8 cellular contexts compared by ENCODE assay signal in genomic region chr11:107018274-107018901, GRCh38. TPM values are rescaled to one million over a fixed set of nuclear protein-coding genes. Genes with fewer than 3 reads are reported as not detected.
A peak's percentile ranks its signal among the peaks of the same experiment; 100 is the strongest.
DNase-seq lines count a peak whose midpoint lies in the region; ATAC-seq, FAIRE-seq and TF ChIP-seq lines count a peak whose summit lies in the region.

A gene with protein sequence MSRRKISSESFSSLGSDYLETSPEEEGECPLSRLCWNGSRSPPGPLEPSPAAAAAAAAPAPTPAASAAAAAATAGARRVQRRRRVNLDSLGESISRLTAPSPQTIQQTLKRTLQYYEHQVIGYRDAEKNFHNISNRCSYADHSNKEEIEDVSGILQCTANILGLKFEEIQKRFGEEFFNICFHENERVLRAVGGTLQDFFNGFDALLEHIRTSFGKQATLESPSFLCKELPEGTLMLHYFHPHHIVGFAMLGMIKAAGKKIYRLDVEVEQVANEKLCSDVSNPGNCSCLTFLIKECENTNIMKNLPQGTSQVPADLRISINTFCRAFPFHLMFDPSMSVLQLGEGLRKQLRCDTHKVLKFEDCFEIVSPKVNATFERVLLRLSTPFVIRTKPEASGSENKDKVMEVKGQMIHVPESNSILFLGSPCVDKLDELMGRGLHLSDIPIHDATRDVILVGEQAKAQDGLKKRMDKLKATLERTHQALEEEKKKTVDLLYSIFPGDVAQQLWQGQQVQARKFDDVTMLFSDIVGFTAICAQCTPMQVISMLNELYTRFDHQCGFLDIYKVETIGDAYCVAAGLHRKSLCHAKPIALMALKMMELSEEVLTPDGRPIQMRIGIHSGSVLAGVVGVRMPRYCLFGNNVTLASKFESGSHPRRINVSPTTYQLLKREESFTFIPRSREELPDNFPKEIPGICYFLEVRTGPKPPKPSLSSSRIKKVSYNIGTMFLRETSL (minus strand): TSS chr11:107018476. CDS start chr11:107018055, 421 bp downstream.

- no peak for TF ChIP-seq POLR2A in gastroesophageal sphincter (IDR thresholded peaks at IDR 0.05)

- H3K4me3 ChIP-seq in gastroesophageal sphincter (peak within 1 kb of the TSS; percentile 15 to 54), pancreas (peak within 1 kb of the TSS; percentile 12 to 54 (median 34))

- H3K4me3 Mint-ChIP-seq in T-helper 17 cell = peak within 1 kb of the TSS; percentile 37

- TF ChIP-seq CTCF in gastroesophageal sphincter (IDR thresholded peaks at IDR 0.05) (no peak), pancreas (IDR thresholded peaks at IDR 0.05) (no peak)

- no peak for FAIRE-seq in pancreas (lab: Jason Lieb, UNC)

- H3K27ac ChIP-seq in gastroesophageal sphincter = peak within 1 kb of the TSS in 3 of 4 donors; percentile 6 to 55 (median 35)
- peak within 1 kb of the TSS in 2 of 4 donors; percentile 58 to 64 for H3K27ac ChIP-seq in pancreas

- H3K36me3 ChIP-seq in gastroesophageal sphincter (no peaks in the 10 kb centered on the region), pancreas (no peaks in the 10 kb centered on the region)

- intact Hi-C loops in pancreas (cut with DNase I) = no loop called here

- 0% methylated on average over 8 of the region's 60 CpGs; no CpG with 5 or more reads in 1 of the 2 donors for WGBS in gastroesophageal sphincter (ENCODE audit: low coverage in 1 of 2), 2 donors
- WGBS in pancreas, 2 donors = 0 to 1% methylated on average over 35 to 59 of the region's 60 CpGs

- no peak for TF ChIP-seq EP300 in gastroesophageal sphincter (IDR thresholded peaks at IDR 0.05)

- H3K27ac Mint-ChIP-seq in T-helper 17 cell = no peak within 1 kb of the TSS

- H3K27me3 ChIP-seq in gastroesophageal sphincter (peaks cover 80% of the 10 kb centered on the region), pancreas (peaks cover 0 to 8% (median 2%) of the 10 kb centered on the region in 4 donors)

- H3K9me3 ChIP-seq in T-helper 17 cell (ENCODE audit: control insufficient read depth, low read length, poor library complexity, severe bottlenecking) (no peaks in the 10 kb centered on the region), gastroesophageal sphincter (no peaks in the 10 kb centered on the region), pancreas (no peaks in the 10 kb centered on the region)

- no peaks in the 10 kb centered on the region for H3K4me1 Mint-ChIP-seq in T-helper 17 cell

- DNase-seq in AG08396 (ENCODE audit: low spot score) = peak; percentile 19
- DNase-seq in T-helper 17 cell = no peak
- peak; percentile 3 to 73 (median 20) for DNase-seq in pancreas
- DNase-seq in SW480 (ENCODE audit: low spot score) = no peak
- DNase-seq in NCI-H2107 treated with DMSO at 0.1 percent for 48 hours (lab: John Stamatoyannopoulos, UW; ENCODE audit: unreplicated experiment) = no peak

- H3K4me1 ChIP-seq in gastroesophageal sphincter = peaks cover 0 to 25% (median 5%) of the 10 kb centered on the region in 3 donors
- H3K4me1 ChIP-seq in pancreas = peaks cover 0 to 3% (median 0%) of the 10 kb centered on the region in 3 donors

- H3K27me3 Mint-ChIP-seq in T-helper 17 cell = peaks cover 25% of the 10 kb centered on the region

- ATAC-seq in GM18868 (IDR thresholded peaks at IDR 0.05; ENCODE audit: unreplicated experiment) (peak; percentile 45), HG03135 (IDR thresholded peaks at IDR 0.05; ENCODE audit: unreplicated experiment) (peak; percentile 26), T-helper 17 cell (no peak), gastroesophageal sphincter (peak; percentile 18), pancreas (peak; percentile 45 to 50 (median 48))

- no peaks in the 10 kb centered on the region for H3K36me3 Mint-ChIP-seq in T-helper 17 cell (ENCODE audit: low read depth)

RNA-seq across cellular contexts. Expression of the gene that starts here (rescaled TPM):
- total RNA-seq in T-helper 17 cell (under 1 TPM in 1 of 2 donors, not detected in 1; 0.13 TPM), gastroesophageal sphincter (10 to 100 TPM in 1 of 4 donors, 1 to 10 TPM in 3; 1.5 to 10.3 (median 3.7) TPM), pancreas (10 to 100 TPM in 2 of 6 donors, 1 to 10 TPM in 4; 6.5 to 14.5 (median 8.8) TPM)
- polyA plus RNA-seq in pancreas = 1 to 10 TPM; 1.1 to 2.6 TPM

Comparison
In these comparisons a context has a peak if more than half of its experiments do, and no peak if none do; other contexts are left out.
1. DNase-seq: peak in AG08396 (single experiment) and pancreas (6 of 6); none in T-helper 17 cell (0 of 3), SW480 (single experiment) and NCI-H2107 treated with DMSO at 0.1 percent for 48 hours (single experiment).